ENCODE assay signal across 20 cellular contexts in genomic region chr7:152419473-152420429, GRCh38. TPM values are rescaled to one million over a fixed set of nuclear protein-coding genes. Genes with fewer than 3 reads are reported as not detected.
DNase-seq lines count a peak whose midpoint lies in the region; ATAC-seq and TF ChIP-seq lines count a peak whose summit lies in the region.
"Had no signal": no experiment of that assay in that cellular context is flagged by ENCODE, and none has a peak within 500 bp of the region (broad histone marks: within the 10 kb centered on the region; RNA-seq: fewer than 3 reads in every experiment).

No MANE protein-coding gene starts in this region.

- H3K9me3 Mint-ChIP-seq in activated CD4-positive, alpha-beta T cell treated with anti-CD3 and anti-CD28 coated beads for 36 hours (ENCODE audit: low read depth), result peaks cover 14% of the 10 kb centered on the region
- H3K9me3 Mint-ChIP-seq in activated naive CD8-positive, alpha-beta T cell treated with anti-CD3 and anti-CD28 coated beads, Interleukin-2, amount 50 U/mL, for 24 hours, result peaks cover 25% of the 10 kb centered on the region
- peaks cover 0 to 4% of the 10 kb centered on the region in 2 donors for H3K9me3 Mint-ChIP-seq in natural killer cell

- TF ChIP-seq CTCF in natural killer cell (IDR thresholded peaks at IDR 0.05), result no peak
- no peak for TF ChIP-seq CTCF in foreskin keratinocyte (conservative IDR thresholded peaks at IDR 0.05)

- DNase-seq in activated CD4-positive, alpha-beta T cell treated with anti-CD3 and anti-CD28 coated beads for 36 hours, result no peak
- DNase-seq in activated CD4-positive, alpha-beta T cell treated with anti-CD3 and anti-CD28 coated beads, Interleukin-2, amount 50 U/mL, for 48 hours, result no peak
- DNase-seq in Karpas-422 (no peak), natural killer cell (no peak), HT-29 (ENCODE audit: low spot score) (no peak), foreskin keratinocyte (no peak)
- no peak for DNase-seq in activated naive CD8-positive, alpha-beta T cell treated with anti-CD3 and anti-CD28 coated beads, Interleukin-2, amount 50 U/mL, for 24 hours
- DNase-seq: 8988T; activated CD4-positive, CD25-positive, alpha-beta regulatory T cell; amniotic stem cell; central memory CD4-positive, alpha-beta T cell; endodermal cell; HFFc6; mesendoderm; NCI-H187 treated with DMSO at 0.1 percent for 48 hours; SHP77; stimulated activated naive CD4-positive, alpha-beta T cell treated with Interleukin-2 at 50 U/mL for 16 hours; T-helper 17 cell had no signal

- H3K4me1 Mint-ChIP-seq in activated CD4-positive, alpha-beta T cell treated with anti-CD3 and anti-CD28 coated beads for 36 hours, result peaks cover 42% of the 10 kb centered on the region
- H3K4me1 Mint-ChIP-seq in activated naive CD8-positive, alpha-beta T cell treated with anti-CD3 and anti-CD28 coated beads, Interleukin-2, amount 50 U/mL, for 24 hours, result peaks cover 53% of the 10 kb centered on the region
- peaks cover 37 to 62% of the 10 kb centered on the region in 2 donors for H3K4me1 Mint-ChIP-seq in natural killer cell
- H3K4me1 Mint-ChIP-seq: endodermal cell, neural progenitor cell had no signal

- H3K36me3 Mint-ChIP-seq in activated CD4-positive, alpha-beta T cell treated with anti-CD3 and anti-CD28 coated beads for 36 hours (ENCODE audit: low read depth), result peaks cover 41% of the 10 kb centered on the region
- H3K36me3 Mint-ChIP-seq in activated naive CD8-positive, alpha-beta T cell treated with anti-CD3 and anti-CD28 coated beads, Interleukin-2, amount 50 U/mL, for 24 hours (ENCODE audit: low read depth), result peaks cover 34% of the 10 kb centered on the region
- H3K36me3 Mint-ChIP-seq in natural killer cell, result no peaks in the 10 kb centered on the region

- no peak overlapping the region for H3K9ac ChIP-seq in Karpas-422 (ENCODE audit: low read length)
- H3K9ac ChIP-seq: neural progenitor cell had no signal

- POLR2A ChIA-PET in activated CD4-positive, alpha-beta T cell treated with anti-CD3 and anti-CD28 coated beads for 36 hours (lab: Charles Lee), result no interaction called here

- peaks cover 6% of the 10 kb centered on the region; the same call in 1 of the 2 replicates for H4K20me1 ChIP-seq in Karpas-422 (ENCODE audit: insufficient read depth, low read depth, low read length)

- H3K27me3 ChIP-seq in Karpas-422 (ENCODE audit: low read length) (no peaks in the 10 kb centered on the region), foreskin keratinocyte (no peaks in the 10 kb centered on the region)
- H3K27me3 ChIP-seq: neural progenitor cell had no signal

- H3K4me3 ChIP-seq in Karpas-422 (ENCODE audit: low read length), result no peak overlapping the region
- H3K4me3 ChIP-seq: neural progenitor cell had no signal

- peaks cover 20% of the 10 kb centered on the region for H3K36me3 ChIP-seq in Karpas-422 (ENCODE audit: insufficient read depth, low read length)

- CTCF ChIA-PET in activated CD4-positive, alpha-beta T cell treated with anti-CD3 and anti-CD28 coated beads for 36 hours (lab: Charles Lee), result no interaction called here

- H2AFZ ChIP-seq in Karpas-422 (ENCODE audit: low read length), result no peak overlapping the region
- H2AFZ ChIP-seq: neural progenitor cell had no signal

- peaks cover 10% of the 10 kb centered on the region for H3K4me1 ChIP-seq in Karpas-422 (ENCODE audit: low read length)
- H3K4me1 ChIP-seq in foreskin keratinocyte, result peaks cover 1% of the 10 kb centered on the region
- H3K4me1 ChIP-seq: neural progenitor cell had no signal

- no peak overlapping the region for H3K4me2 ChIP-seq in Karpas-422 (ENCODE audit: low read depth, low read length, poor library complexity, severe bottlenecking)
- H3K4me2 ChIP-seq: neural progenitor cell had no signal

- peaks cover 99% of the 10 kb centered on the region for H3K79me2 ChIP-seq in Karpas-422 (ENCODE audit: low read length)

- H3K9me2 ChIP-seq in Karpas-422 (replicated peaks; ENCODE audit: insufficient read depth, low read length), result no peaks in the 10 kb centered on the region

- H3K27ac ChIP-seq in Karpas-422 (ENCODE audit: low read length), result peak overlapping the region; percentile 51
- no peak overlapping the region for H3K27ac ChIP-seq in foreskin keratinocyte
- H3K27ac ChIP-seq: neural progenitor cell had no signal

- peaks cover 18% of the 10 kb centered on the region for H3K9me3 ChIP-seq in Karpas-422 (ENCODE audit: low read length)

- H3K27ac Mint-ChIP-seq in activated CD4-positive, alpha-beta T cell treated with anti-CD3 and anti-CD28 coated beads for 36 hours, result peak overlapping the region; percentile 84
- H3K27ac Mint-ChIP-seq in activated naive CD8-positive, alpha-beta T cell treated with anti-CD3 and anti-CD28 coated beads, Interleukin-2, amount 50 U/mL, for 24 hours, result peak overlapping the region; percentile 24
- peak overlapping the region; percentile 29 to 66 for H3K27ac Mint-ChIP-seq in natural killer cell
- H3K27ac Mint-ChIP-seq: endodermal cell, HFFc6, neural progenitor cell, T-helper 17 cell had no signal

- ATAC-seq in activated CD4-positive, alpha-beta T cell treated with anti-CD3 and anti-CD28 coated beads for 36 hours, result peak; percentile 68
- ATAC-seq in activated naive CD8-positive, alpha-beta T cell treated with anti-CD3 and anti-CD28 coated beads, Interleukin-2, amount 50 U/mL, for 24 hours, result peak; percentile 17
- ATAC-seq in natural killer cell (no peak), HG03025 (IDR thresholded peaks at IDR 0.05; ENCODE audit: low FRiP score, unreplicated experiment) (no peak), foreskin keratinocyte (no peak)
- ATAC-seq: T-helper 17 cell had no signal

- peak overlapping the region; percentile 36 for H3K4me3 Mint-ChIP-seq in activated CD4-positive, alpha-beta T cell treated with anti-CD3 and anti-CD28 coated beads for 36 hours
- no peak overlapping the region for H3K4me3 Mint-ChIP-seq in activated naive CD8-positive, alpha-beta T cell treated with anti-CD3 and anti-CD28 coated beads, Interleukin-2, amount 50 U/mL, for 24 hours
- peak overlapping the region; percentile 2 for H3K4me3 Mint-ChIP-seq in natural killer cell
- H3K4me3 Mint-ChIP-seq: endodermal cell, HFFc6, neural progenitor cell, T-helper 17 cell had no signal

- H3K27me3 Mint-ChIP-seq in activated CD4-positive, alpha-beta T cell treated with anti-CD3 and anti-CD28 coated beads for 36 hours, result no peaks in the 10 kb centered on the region
- no peaks in the 10 kb centered on the region for H3K27me3 Mint-ChIP-seq in activated naive CD8-positive, alpha-beta T cell treated with anti-CD3 and anti-CD28 coated beads, Interleukin-2, amount 50 U/mL, for 24 hours
- no peaks in the 10 kb centered on the region for H3K27me3 Mint-ChIP-seq in natural killer cell (ENCODE audit: low read depth in 2 of 2)
- H3K27me3 Mint-ChIP-seq: T-helper 17 cell had no signal

- intact Hi-C loops in activated CD4-positive, alpha-beta T cell treated with anti-CD3 and anti-CD28 coated beads for 36 hours (cut with DNase I, micrococcal nuclease), result loop anchor here (1.0 to 5.0 kb wide), 3 partner anchors 25 to 57 kb away; no protein-coding TSS in a partner anchor
- intact Hi-C loops in natural killer cell (cut with micrococcal nuclease), result no loop called here

RNA-seq across cellular contexts. Expression of gene KMT2C, which starts 16.1 kb away (rescaled TPM):
- 10 to 100 TPM; 35.9 to 42.7 TPM for total RNA-seq in activated CD4-positive, alpha-beta T cell treated with anti-CD3 and anti-CD28 coated beads for 36 hours
- total RNA-seq in Karpas-422 (2014; rRNA removed; shearing (Covaris generic); ENCODE audit: low replicate concordance), result 55.2 and 70.7 TPM in 2 replicates
- 100 to 1,000 TPM; 159 to 177 (median 167) TPM for total RNA-seq in natural killer cell
- total RNA-seq in HT-29 (2014; rRNA removed; shearing (Covaris generic)), result 25.4 and 35.0 TPM in 2 replicates
- total RNA-seq in foreskin keratinocyte, result 19.7 and 20.4 TPM in 2 replicates
- 1.1 and 1.4 TPM in 2 replicates for polyA plus RNA-seq in foreskin keratinocyte

Comparison
In these comparisons a context has a peak if more than half of its experiments do, and no peak if none do; other contexts are left out.
1. ATAC-seq: peak in activated CD4-positive, alpha-beta T cell treated with anti-CD3 and anti-CD28 coated beads for 36 hours (single experiment) and activated naive CD8-positive, alpha-beta T cell treated with anti-CD3 and anti-CD28 coated beads, Interleukin-2, amount 50 U/mL, for 24 hours (single experiment); none in natural killer cell (0 of 3), HG03025 (single experiment) and foreskin keratinocyte (single experiment).
2. H3K27ac Mint-ChIP-seq: peak in every context shown above with its lines; median percentile 84 in activated CD4-positive, alpha-beta T cell treated with anti-CD3 and anti-CD28 coated beads for 36 hours; 48 in natural killer cell; 24 in activated naive CD8-positive, alpha-beta T cell treated with anti-CD3 and anti-CD28 coated beads, Interleukin-2, amount 50 U/mL, for 24 hours.